Comparison of ENCODE assay signal across 20 cellular contexts in the genomic region with DNA sequence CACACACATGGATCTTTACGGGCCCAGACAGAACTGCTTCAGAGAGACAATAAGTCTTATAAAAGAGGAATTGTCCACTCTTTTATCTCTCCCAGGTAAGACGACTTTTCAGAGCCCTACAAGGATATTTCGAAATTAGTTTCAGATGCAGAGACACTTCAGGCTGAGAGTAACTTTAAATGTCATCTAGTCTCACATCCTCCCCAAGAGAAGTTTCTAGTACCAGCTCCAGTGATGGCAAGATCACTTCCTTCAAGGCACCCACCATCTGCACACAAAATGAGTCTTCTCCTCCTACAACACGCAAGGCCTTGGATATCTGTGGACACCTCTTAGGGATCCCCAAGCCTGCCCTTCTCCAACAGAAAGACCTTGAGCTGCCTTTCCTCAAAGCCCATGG.
"Had no signal": no experiment of that assay in that cellular context is flagged by ENCODE, and none has a peak within 500 bp of the region (broad histone marks: within the 10 kb centered on the region; RNA-seq: fewer than 3 reads in every experiment).

No MANE protein-coding gene starts in this region.

- H3K9me3 ChIP-seq: thoracic aorta, vagina had no signal

- H3K36me3 ChIP-seq: brain microvascular endothelial cell, left ventricle myocardium inferior, neural progenitor cell, thoracic aorta, vagina had no signal

- H3K9ac ChIP-seq: neural progenitor cell had no signal

- ATAC-seq: activated naive CD4-positive, alpha-beta T cell treated with anti-CD3 and anti-CD28 coated beads, Interleukin-2, amount 50 U/mL, for 72 hours; activated T-helper 17 cell treated with anti-CD3 and anti-CD28 coated beads, Interleukin-2, amount 50 U/mL, for 72 hours; esophagus mucosa; naive thymus-derived CD4-positive, alpha-beta T cell; sciatic nerve had no signal

- H3K4me3 ChIP-seq: left ventricle myocardium inferior, neural progenitor cell, thoracic aorta, vagina had no signal

- H3K27me3 ChIP-seq: brain microvascular endothelial cell, neural progenitor cell, vagina had no signal

- H3K27ac ChIP-seq: brain microvascular endothelial cell, left ventricle myocardium inferior, neural progenitor cell, thoracic aorta, vagina had no signal

- DNase-seq: activated CD4-positive, alpha-beta T cell treated with anti-CD3 and anti-CD28 coated beads for 1 hour; activated T-cell treated with anti-CD3 and anti-CD28 coated beads, Interleukin-2, amount 50 U/mL, for 24 hours; aorta; brain microvascular endothelial cell; caudate nucleus; dermis blood vessel endothelial cell; effector memory CD4-positive, alpha-beta T cell; foreskin melanocyte; left ventricle myocardium inferior; naive thymus-derived CD4-positive, alpha-beta T cell; small intestine; stimulated activated CD4-positive, alpha-beta T cell treated with anti-CD3 and anti-CD28 coated beads, Interleukin-15, amount 100 ng/mL, for 24 hours; stimulated activated naive CD4-positive, alpha-beta T cell had no signal

- H3K4me1 ChIP-seq: neural progenitor cell had no signal

- H3K4me2 ChIP-seq: neural progenitor cell had no signal

- H2AFZ ChIP-seq: neural progenitor cell had no signal
